ENCODE assay signal across 19 cellular contexts in genomic region chr2:136844546-136844945, GRCh38.
DNase-seq lines count a peak whose midpoint lies in the region; ATAC-seq and TF ChIP-seq lines count a peak whose summit lies in the region.
"Had no signal": no experiment of that assay in that cellular context is flagged by ENCODE, and none has a peak within 500 bp of the region (broad histone marks: within the 10 kb centered on the region; RNA-seq: fewer than 3 reads in every experiment).

No MANE protein-coding gene starts in this region.

- no peaks in the 10 kb centered on the region for H3K36me3 Mint-ChIP-seq in stimulated activated memory B cell treated with anti-CD40 and anti-IgM and Interleukin-4, amounts not matched to agents 10 μg/mL and 1 μg/mL and 100 μg/mL, for 72 hours
- no peaks in the 10 kb centered on the region for H3K36me3 Mint-ChIP-seq in Calu3 (ENCODE audit: insufficient read depth, unreplicated experiment)
- H3K36me3 Mint-ChIP-seq in activated naive CD4-positive, alpha-beta T cell treated with anti-CD3 and anti-CD28 coated beads, Interleukin-2, amount 50 U/mL, for 72 hours: no peaks in the 10 kb centered on the region
- H3K36me3 Mint-ChIP-seq: CD8-positive, alpha-beta memory T cell had no signal

- H3K27me3 Mint-ChIP-seq in stimulated activated naive CD8-positive, alpha-beta T cell treated with anti-CD3 and anti-CD28 coated beads, Interleukin-15, amount 100 ng/mL, for 72 hours: no peaks in the 10 kb centered on the region
- no peaks in the 10 kb centered on the region for H3K27me3 Mint-ChIP-seq in stimulated activated memory B cell treated with anti-CD40 and anti-IgM and Interleukin-4, amounts not matched to agents 10 μg/mL and 1 μg/mL and 100 μg/mL, for 72 hours
- no peaks in the 10 kb centered on the region for H3K27me3 Mint-ChIP-seq in Calu3 (ENCODE audit: unreplicated experiment)

- peaks cover 5% of the 10 kb centered on the region for H3K9me3 ChIP-seq in KOPT-K1 (ENCODE audit: insufficient read depth, low read length, poor library complexity, severe bottlenecking)
- H3K9me3 ChIP-seq: Caco-2, HAP-1 had no signal

- no peak for TF ChIP-seq CTCF in Calu3 (IDR thresholded peaks at IDR 0.05; ENCODE audit: unreplicated experiment)

- CTCF ChIA-PET in Calu3 (lab: Charles Lee): no interaction called here

- no peak overlapping the region for H3K4me3 Mint-ChIP-seq in stimulated activated naive CD8-positive, alpha-beta T cell treated with anti-CD3 and anti-CD28 coated beads, Interleukin-15, amount 100 ng/mL, for 72 hours
- no peak overlapping the region for H3K4me3 Mint-ChIP-seq in stimulated activated memory B cell treated with anti-CD40 and anti-IgM and Interleukin-4, amounts not matched to agents 10 μg/mL and 1 μg/mL and 100 μg/mL, for 72 hours
- H3K4me3 Mint-ChIP-seq in Calu3 (ENCODE audit: low read depth, unreplicated experiment): no peak overlapping the region
- H3K4me3 Mint-ChIP-seq: B cell; CD8-positive, alpha-beta memory T cell; HFFc6 had no signal

- no peaks in the 10 kb centered on the region for H3K36me3 ChIP-seq in KOPT-K1 (ENCODE audit: insufficient read depth, low read length)
- H3K36me3 ChIP-seq: HAP-1 had no signal

- ATAC-seq in stimulated activated naive CD8-positive, alpha-beta T cell treated with anti-CD3 and anti-CD28 coated beads, Interleukin-15, amount 100 ng/mL, for 72 hours: peak; percentile 28
- ATAC-seq in stimulated activated naive CD8-positive, alpha-beta T cell treated with anti-CD3 and anti-CD28 coated beads, Interleukin-15, Interleukin-2, amounts not matched to agents 100 U/mL and 50 U/mL, for 24 hours: no peak
- peak; percentile 25 for ATAC-seq in stimulated activated memory B cell treated with anti-CD40 and anti-IgM and Interleukin-4, amounts not matched to agents 10 μg/mL and 1 μg/mL and 100 μg/mL, for 72 hours
- ATAC-seq in HG03521 (IDR thresholded peaks at IDR 0.05; ENCODE audit: unreplicated experiment): no peak
- no peak for ATAC-seq in activated naive CD4-positive, alpha-beta T cell treated with anti-CD3 and anti-CD28 coated beads, Interleukin-2, amount 50 U/mL, for 72 hours

- H3K27ac Mint-ChIP-seq in stimulated activated naive CD8-positive, alpha-beta T cell treated with anti-CD3 and anti-CD28 coated beads, Interleukin-15, amount 100 ng/mL, for 72 hours: no peak overlapping the region
- H3K27ac Mint-ChIP-seq in stimulated activated memory B cell treated with anti-CD40 and anti-IgM and Interleukin-4, amounts not matched to agents 10 μg/mL and 1 μg/mL and 100 μg/mL, for 72 hours: no peak overlapping the region
- no peak overlapping the region for H3K27ac Mint-ChIP-seq in Calu3 (ENCODE audit: unreplicated experiment)
- no peak overlapping the region for H3K27ac Mint-ChIP-seq in activated naive CD4-positive, alpha-beta T cell treated with anti-CD3 and anti-CD28 coated beads, Interleukin-2, amount 50 U/mL, for 72 hours
- H3K27ac Mint-ChIP-seq: B cell; CD8-positive, alpha-beta memory T cell; HFFc6 had no signal

- no peak for DNase-seq in stimulated activated naive CD8-positive, alpha-beta T cell treated with anti-CD3 and anti-CD28 coated beads, Interleukin-15, amount 100 ng/mL, for 72 hours
- no peak for DNase-seq in stimulated activated naive CD8-positive, alpha-beta T cell treated with anti-CD3 and anti-CD28 coated beads, Interleukin-15, Interleukin-2, amounts not matched to agents 100 U/mL and 50 U/mL, for 24 hours
- DNase-seq in RPMI8226 (peak; percentile 8), Calu3 (no peak)
- DNase-seq in activated naive CD4-positive, alpha-beta T cell treated with anti-CD3 and anti-CD28 coated beads, Interleukin-2, amount 50 U/mL, for 72 hours (ENCODE audit: low spot score in 2 of 2): no peak
- DNase-seq: ACHN; Caco-2; CD8-positive, alpha-beta memory T cell; DMS 273 treated with DMSO at 0.1 percent for 48 hours; DMS79; EL; HFFc6; IMR-90 had no signal

- no TSS peak for BruUV-seq in Calu3 (replicated peaks; lab: Mats Ljungman, UMichigan)

- H3K27ac ChIP-seq in KOPT-K1 (ENCODE audit: low read depth, low read length, poor library complexity, severe bottlenecking): peak overlapping the region; percentile 82
- H3K27ac ChIP-seq: KMS-11 had no signal

- no peaks in the 10 kb centered on the region for H3K4me1 Mint-ChIP-seq in stimulated activated naive CD8-positive, alpha-beta T cell treated with anti-CD3 and anti-CD28 coated beads, Interleukin-15, amount 100 ng/mL, for 72 hours
- no peaks in the 10 kb centered on the region for H3K4me1 Mint-ChIP-seq in stimulated activated memory B cell treated with anti-CD40 and anti-IgM and Interleukin-4, amounts not matched to agents 10 μg/mL and 1 μg/mL and 100 μg/mL, for 72 hours
- H3K4me1 Mint-ChIP-seq in Calu3 (ENCODE audit: low read depth, unreplicated experiment): no peaks in the 10 kb centered on the region
- H3K4me1 Mint-ChIP-seq: B cell; CD8-positive, alpha-beta memory T cell had no signal

- intact Hi-C loops in Calu3 (cut with micrococcal nuclease; ENCODE audit: unreplicated experiment): no loop called here

- H3K9me3 Mint-ChIP-seq in stimulated activated naive CD8-positive, alpha-beta T cell treated with anti-CD3 and anti-CD28 coated beads, Interleukin-15, amount 100 ng/mL, for 72 hours: no peaks in the 10 kb centered on the region
- H3K9me3 Mint-ChIP-seq in stimulated activated memory B cell treated with anti-CD40 and anti-IgM and Interleukin-4, amounts not matched to agents 10 μg/mL and 1 μg/mL and 100 μg/mL, for 72 hours: no peaks in the 10 kb centered on the region
- H3K9me3 Mint-ChIP-seq in Calu3 (ENCODE audit: low read depth, unreplicated experiment): peaks cover 12% of the 10 kb centered on the region
- H3K9me3 Mint-ChIP-seq in activated naive CD4-positive, alpha-beta T cell treated with anti-CD3 and anti-CD28 coated beads, Interleukin-2, amount 50 U/mL, for 72 hours: no peaks in the 10 kb centered on the region

Comparison
In these comparisons a context has a peak if more than half of its experiments do, and no peak if none do; other contexts are left out.
1. ATAC-seq: peak in stimulated activated naive CD8-positive, alpha-beta T cell treated with anti-CD3 and anti-CD28 coated beads, Interleukin-15, amount 100 ng/mL, for 72 hours (single experiment) and stimulated activated memory B cell treated with anti-CD40 and anti-IgM and Interleukin-4, amounts not matched to agents 10 μg/mL and 1 μg/mL and 100 μg/mL, for 72 hours (single experiment); none in stimulated activated naive CD8-positive, alpha-beta T cell treated with anti-CD3 and anti-CD28 coated beads, Interleukin-15, Interleukin-2, amounts not matched to agents 100 U/mL and 50 U/mL, for 24 hours (single experiment), HG03521 (single experiment) and activated naive CD4-positive, alpha-beta T cell treated with anti-CD3 and anti-CD28 coated beads, Interleukin-2, amount 50 U/mL, for 72 hours (0 of 2).